In genomic region chr16:1073566-1074378, GRCh38 we compare ENCODE assay signal across 20 cellular contexts. TPM values are rescaled to one million over a fixed set of nuclear protein-coding genes. Genes with fewer than 3 reads are reported as not detected.
A peak's percentile ranks its signal among the peaks of the same experiment; 100 is the strongest.
DNase-seq lines count a peak whose midpoint lies in the region; ATAC-seq and TF ChIP-seq lines count a peak whose summit lies in the region.
"Had no signal": no experiment of that assay in that cellular context is flagged by ENCODE, and none has a peak within 500 bp of the region (broad histone marks: within the 10 kb centered on the region; RNA-seq: fewer than 3 reads in every experiment).

No MANE protein-coding gene starts in this region.

- peaks cover 96% of the 10 kb centered on the region for H3K27me3 Mint-ChIP-seq in Calu3 (ENCODE audit: unreplicated experiment)
- H3K27me3 Mint-ChIP-seq in endothelial cell (ENCODE audit: unreplicated experiment), result peaks cover 2% of the 10 kb centered on the region
- peaks cover 56% of the 10 kb centered on the region for H3K27me3 Mint-ChIP-seq in neural crest cell (ENCODE audit: low read depth)
- peaks cover 88% of the 10 kb centered on the region for H3K27me3 Mint-ChIP-seq in stimulated activated naive CD8-positive, alpha-beta T cell treated with anti-CD3 and anti-CD28 coated beads, Interleukin-15, amount 100 ng/mL, for 72 hours

- H3K4me2 ChIP-seq in PC-9, result no peak overlapping the region

- BruUV-seq in Calu3 (replicated peaks; lab: Mats Ljungman, UMichigan) (no TSS peak), PC-9 (replicated peaks; lab: Mats Ljungman, UMichigan) (no TSS peak)

- H4K20me1 ChIP-seq in PC-9 (ENCODE audit: insufficient read depth), result no peaks in the 10 kb centered on the region; the same call in 1 of the 2 replicates

- TF ChIP-seq CTCF in Calu3 (IDR thresholded peaks at IDR 0.05; ENCODE audit: unreplicated experiment) (peak; percentile 44), PC-9 (conservative IDR thresholded peaks at IDR 0.05) (peak; percentile 32), endothelial cell (IDR thresholded peaks at IDR 0.05; ENCODE audit: unreplicated experiment) (peak; percentile 42), neural crest cell (conservative IDR thresholded peaks at IDR 0.05) (peak; percentile 39)

- no peaks in the 10 kb centered on the region for H3F3A ChIP-seq in PC-9 (ENCODE audit: insufficient read depth, low read depth)

- H3K36me3 Mint-ChIP-seq in Calu3 (ENCODE audit: insufficient read depth, unreplicated experiment) (peaks cover 3% of the 10 kb centered on the region), endothelial cell (ENCODE audit: low read depth, unreplicated experiment) (no peaks in the 10 kb centered on the region), neural crest cell (ENCODE audit: low read depth) (no peaks in the 10 kb centered on the region)
- H3K36me3 Mint-ChIP-seq: activated naive CD4-positive, alpha-beta T cell treated with anti-CD3 and anti-CD28 coated beads, Interleukin-2, amount 50 U/mL, for 24 hours; mesothelial cell of epicardium had no signal

- no peaks in the 10 kb centered on the region for H3K36me3 ChIP-seq in PC-9 (ENCODE audit: low read depth)
- H3K36me3 ChIP-seq: esophagus squamous epithelium had no signal

- H3K79me2 ChIP-seq in PC-9 (ENCODE audit: low read depth), result no peaks in the 10 kb centered on the region

- peaks cover 7% of the 10 kb centered on the region; the same call in 1 of the 2 replicates for H3K4me1 ChIP-seq in PC-9 (replicated peaks; ENCODE audit: insufficient read depth)

- H3K9me3 Mint-ChIP-seq in Calu3 (ENCODE audit: low read depth, unreplicated experiment) (no peaks in the 10 kb centered on the region), endothelial cell (ENCODE audit: unreplicated experiment) (no peaks in the 10 kb centered on the region), neural crest cell (no peaks in the 10 kb centered on the region)
- no peaks in the 10 kb centered on the region for H3K9me3 Mint-ChIP-seq in stimulated activated naive CD8-positive, alpha-beta T cell treated with anti-CD3 and anti-CD28 coated beads, Interleukin-15, amount 100 ng/mL, for 72 hours
- H3K9me3 Mint-ChIP-seq: activated naive CD4-positive, alpha-beta T cell treated with anti-CD3 and anti-CD28 coated beads, Interleukin-2, amount 50 U/mL, for 24 hours; activated T-cell treated with anti-CD3 and anti-CD28 coated beads, Interleukin-2, amount 50 U/mL, for 4 hours; mesothelial cell of epicardium had no signal

- POLR2A ChIA-PET in PC-9 (lab: Charles Lee; ENCODE audit: unreplicated experiment), result no interaction called here

- H3K27ac Mint-ChIP-seq in Calu3 (ENCODE audit: unreplicated experiment) (no peak overlapping the region), endothelial cell (ENCODE audit: unreplicated experiment) (no peak overlapping the region), neural crest cell (ENCODE audit: unreplicated experiment) (no peak overlapping the region)
- H3K27ac Mint-ChIP-seq in stimulated activated naive CD8-positive, alpha-beta T cell treated with anti-CD3 and anti-CD28 coated beads, Interleukin-15, amount 100 ng/mL, for 72 hours, result no peak overlapping the region
- H3K27ac Mint-ChIP-seq: activated naive CD4-positive, alpha-beta T cell treated with anti-CD3 and anti-CD28 coated beads, Interleukin-2, amount 50 U/mL, for 24 hours; mesothelial cell of epicardium had no signal

- H3K27ac ChIP-seq in PC-9, result no peak overlapping the region
- H3K27ac ChIP-seq: body of pancreas, esophagus squamous epithelium had no signal

- H3K9me3 ChIP-seq in PC-9 (ENCODE audit: insufficient read depth, low read depth), result no peaks in the 10 kb centered on the region
- H3K9me3 ChIP-seq: body of pancreas, esophagus squamous epithelium had no signal

- no peaks in the 10 kb centered on the region for H3K9me2 ChIP-seq in PC-9 (ENCODE audit: insufficient read depth)

- CTCF ChIA-PET in Calu3 (lab: Charles Lee) (no interaction called here), PC-9 (lab: Charles Lee) (no interaction called here)

- H3K4me1 Mint-ChIP-seq in Calu3 (ENCODE audit: low read depth, unreplicated experiment), result peaks cover 12% of the 10 kb centered on the region
- no peaks in the 10 kb centered on the region for H3K4me1 Mint-ChIP-seq in endothelial cell (ENCODE audit: unreplicated experiment)
- peaks cover 14% of the 10 kb centered on the region for H3K4me1 Mint-ChIP-seq in neural crest cell
- H3K4me1 Mint-ChIP-seq in stimulated activated naive CD8-positive, alpha-beta T cell treated with anti-CD3 and anti-CD28 coated beads, Interleukin-15, amount 100 ng/mL, for 72 hours, result no peaks in the 10 kb centered on the region
- H3K4me1 Mint-ChIP-seq: activated naive CD4-positive, alpha-beta T cell treated with anti-CD3 and anti-CD28 coated beads, Interleukin-2, amount 50 U/mL, for 24 hours; mesothelial cell of epicardium had no signal

- H3K4me3 ChIP-seq in PC-9, result no peak overlapping the region
- H3K4me3 ChIP-seq: body of pancreas, esophagus squamous epithelium had no signal

- H3K4me3 Mint-ChIP-seq in Calu3 (ENCODE audit: low read depth, unreplicated experiment), result no peak overlapping the region
- no peak overlapping the region for H3K4me3 Mint-ChIP-seq in endothelial cell (ENCODE audit: unreplicated experiment)
- no peak overlapping the region for H3K4me3 Mint-ChIP-seq in neural crest cell
- no peak overlapping the region for H3K4me3 Mint-ChIP-seq in stimulated activated naive CD8-positive, alpha-beta T cell treated with anti-CD3 and anti-CD28 coated beads, Interleukin-15, amount 100 ng/mL, for 72 hours
- H3K4me3 Mint-ChIP-seq: activated naive CD4-positive, alpha-beta T cell treated with anti-CD3 and anti-CD28 coated beads, Interleukin-2, amount 50 U/mL, for 24 hours; activated T-cell treated with anti-CD3 and anti-CD28 coated beads, Interleukin-2, amount 50 U/mL, for 4 hours; mesothelial cell of epicardium had no signal

- ATAC-seq in stimulated activated naive CD8-positive, alpha-beta T cell treated with anti-CD3 and anti-CD28 coated beads, Interleukin-15, amount 100 ng/mL, for 72 hours, result no peak
- no peak for ATAC-seq in HG03342 (IDR thresholded peaks at IDR 0.05; ENCODE audit: unreplicated experiment)
- ATAC-seq: activated T-cell treated with anti-CD3 and anti-CD28 coated beads, Interleukin-2, amount 50 U/mL, for 4 hours; body of pancreas had no signal

- DNase-seq in Calu3 (no peak), PC-9 (no peak), endothelial cell (ENCODE audit: low spot score) (no peak), neural crest cell (ENCODE audit: low read depth, low spot score) (no peak), NCI-H2171 (lab: John Stamatoyannopoulos, UW) (no peak), RKO (ENCODE audit: low spot score) (no peak)
- DNase-seq in stimulated activated naive CD8-positive, alpha-beta T cell treated with anti-CD3 and anti-CD28 coated beads, Interleukin-15, amount 100 ng/mL, for 72 hours, result no peak
- DNase-seq: activated CD4-positive, alpha-beta T cell treated with anti-CD3 and anti-CD28 coated beads, Interleukin-2, amount 50 U/mL, for 48 hours; activated T-cell treated with anti-CD3 and anti-CD28 coated beads, Interleukin-2, amount 50 U/mL, for 4 hours; body of pancreas; EL; esophagus squamous epithelium; KG1; NCI-H1105 treated with DMSO at 0.1 percent for 48 hours; NCI-H526 treated with DMSO at 0.1 percent for 48 hours had no signal

- intact Hi-C loops in Calu3 (cut with micrococcal nuclease; ENCODE audit: unreplicated experiment), result no loop called here
- intact Hi-C loops in PC-9 (cut with micrococcal nuclease; ENCODE audit: unreplicated experiment), result no loop called here

- H3K27me3 ChIP-seq in PC-9 (ENCODE audit: insufficient read depth, low read depth), result peaks cover 37% of the 10 kb centered on the region

- H2AFZ ChIP-seq in PC-9, result no peak overlapping the region

RNA-seq across cellular contexts. Expression of gene SSTR5, which starts 1.2 kb away (rescaled TPM):
- total RNA-seq in Calu3 (2022) (not detected in 2 replicates), PC-9 (2021) (not detected in 2 replicates), endothelial cell (ENCODE audit: unreplicated experiment) (not detected), neural crest cell (not detected in 2 replicates)
- total RNA-seq: activated T-cell treated with anti-CD3 and anti-CD28 coated beads, Interleukin-2, amount 50 U/mL, for 4 hours; esophagus squamous epithelium; kidney epithelial cell; mesothelial cell of epicardium had no signal

RNA-seq across cellular contexts. Expression of gene C1QTNF8, which starts 22.3 kb away (rescaled TPM):
- total RNA-seq in Calu3 (2022), result not detected in 2 replicates
- not detected in 2 replicates for total RNA-seq in PC-9 (2021)
- total RNA-seq in endothelial cell (ENCODE audit: unreplicated experiment), result not detected
- total RNA-seq in neural crest cell, result 0.19 and 0.30 TPM in 2 replicates
- total RNA-seq: activated T-cell treated with anti-CD3 and anti-CD28 coated beads, Interleukin-2, amount 50 U/mL, for 4 hours; body of pancreas; dermis microvascular lymphatic vessel endothelial cell; esophagus squamous epithelium; kidney epithelial cell; mesothelial cell of epicardium had no signal
